In genomic region chr12:127928615-127929014, GRCh38 we compare ENCODE assay signal across 12 cellular contexts.
DNase-seq lines count a peak whose midpoint lies in the region; ATAC-seq, FAIRE-seq and TF ChIP-seq lines count a peak whose summit lies in the region.
"Had no signal": no experiment of that assay in that cellular context is flagged by ENCODE, and none has a peak within 500 bp of the region (broad histone marks: within the 10 kb centered on the region; RNA-seq: fewer than 3 reads in every experiment).

No MANE protein-coding gene starts in this region.

- H3K4me3 ChIP-seq in AG04449 (ENCODE audit: low read depth, low read length), result no peak overlapping the region
- no peak overlapping the region for H3K4me3 ChIP-seq in mucosa of descending colon
- no peak overlapping the region for H3K4me3 ChIP-seq in CD8-positive, alpha-beta T cell (ENCODE audit: low read depth, low read length)
- H3K4me3 ChIP-seq: hepatocyte had no signal

- FAIRE-seq in endometrium (lab: Jason Lieb, UNC), result peak; percentile 53

- POLR2A ChIA-PET in AG04449 (lab: Yijun Ruan, JAX), result interaction anchor here (0.6 to 1.1 kb wide), 2 partner anchors 15 to 141 kb away, joined by 3 read pairs; no protein-coding TSS in a partner anchor
- POLR2A ChIA-PET in CD8-positive, alpha-beta T cell (lab: Charles Lee), result no interaction called here

- no peaks in the 10 kb centered on the region for H3K9me3 ChIP-seq in mucosa of descending colon
- H3K9me3 ChIP-seq in CD8-positive, alpha-beta T cell (ENCODE audit: low read length), result no peaks in the 10 kb centered on the region
- H3K9me3 ChIP-seq: neutrophil had no signal

- no peaks in the 10 kb centered on the region for H3K27me3 ChIP-seq in CD8-positive, alpha-beta T cell (ENCODE audit: insufficient read depth, low read length)
- H3K27me3 ChIP-seq: hepatocyte, neutrophil had no signal

- no peak overlapping the region for H3K27ac ChIP-seq in CD8-positive, alpha-beta T cell (ENCODE audit: low read depth, low read length)
- H3K27ac ChIP-seq: hepatocyte, neutrophil had no signal

- CTCF ChIA-PET in AG04449 (lab: Yijun Ruan, JAX), result interaction anchor here (1.8 to 3.9 kb wide), 4 partner anchors 13 to 243 kb away, joined by 4 to 35 read pairs (median 9); no protein-coding TSS in a partner anchor
- CTCF ChIA-PET in CD8-positive, alpha-beta T cell (lab: Charles Lee), result no interaction called here

- H3K4me3 Mint-ChIP-seq in CD8-positive, alpha-beta T cell, result no peak overlapping the region

- no peaks in the 10 kb centered on the region for H3K27me3 Mint-ChIP-seq in CD8-positive, alpha-beta T cell (ENCODE audit: low read depth)

- H3K9me3 Mint-ChIP-seq in CD8-positive, alpha-beta T cell, result peaks cover 2% of the 10 kb centered on the region

- H3K4me1 Mint-ChIP-seq in CD8-positive, alpha-beta T cell (ENCODE audit: low read depth), result no peaks in the 10 kb centered on the region

- H3K36me3 ChIP-seq in mucosa of descending colon (ENCODE audit: low read depth), result no peaks in the 10 kb centered on the region
- H3K36me3 ChIP-seq in CD8-positive, alpha-beta T cell (ENCODE audit: insufficient read depth, low read length), result no peaks in the 10 kb centered on the region
- H3K36me3 ChIP-seq: neutrophil had no signal

- no peaks in the 10 kb centered on the region for H3K36me3 Mint-ChIP-seq in CD8-positive, alpha-beta T cell

- intact Hi-C loops in mucosa of descending colon (cut with DNase I, micrococcal nuclease), result no loop called here
- intact Hi-C loops in CD8-positive, alpha-beta T cell (cut with DNase I, micrococcal nuclease), result no loop called here

- no peak for TF ChIP-seq CTCF in AG04449 (IDR thresholded peaks at IDR 0.05; ENCODE audit: insufficient read depth, low read length, missing control alignments)
- TF ChIP-seq CTCF in mucosa of descending colon (IDR thresholded peaks at IDR 0.05), result no peak
- TF ChIP-seq CTCF in CD8-positive, alpha-beta T cell (IDR thresholded peaks at IDR 0.05), result no peak

- DNase-seq in AG04449 (ENCODE audit: low read depth, low spot score), result peak; percentile 58
- DNase-seq in M059J (ENCODE audit: low read depth), result peak; percentile 49
- no peak for DNase-seq in mucosa of descending colon
- DNase-seq in midbrain (lab: John Stamatoyannopoulos, UW), result no peak
- DNase-seq in CD8-positive, alpha-beta T cell, result no peak
- DNase-seq: activated CD4-positive, alpha-beta T cell treated with anti-CD3 and anti-CD28 coated beads, Interleukin-2, amount 50 U/mL, for 4 hours; NCI-H1048 had no signal

- no peak overlapping the region for H3K27ac Mint-ChIP-seq in CD8-positive, alpha-beta T cell

- peak; percentile 46 for ATAC-seq in mucosa of descending colon
- no peak for ATAC-seq in HG03469 (IDR thresholded peaks at IDR 0.05; ENCODE audit: unreplicated experiment)
- no peak for ATAC-seq in GM19351 (IDR thresholded peaks at IDR 0.05; ENCODE audit: unreplicated experiment)
- no peak for ATAC-seq in CD8-positive, alpha-beta T cell

- H3K4me1 ChIP-seq in mucosa of descending colon (ENCODE audit: low read depth), result peaks cover 11% of the 10 kb centered on the region
- H3K4me1 ChIP-seq in CD8-positive, alpha-beta T cell (ENCODE audit: insufficient read depth, low read length), result no peaks in the 10 kb centered on the region

Comparison
In these comparisons a context has a peak if more than half of its experiments do, and no peak if none do; other contexts are left out.
1. DNase-seq: peak in AG04449 (single experiment) and M059J (single experiment); none in mucosa of descending colon (0 of 3), midbrain (single experiment) and CD8-positive, alpha-beta T cell (0 of 7).